In genomic region chr2:234496442-234496834, GRCh38 we compare ENCODE assay signal across 8 cellular contexts. TPM values are rescaled to one million over a fixed set of nuclear protein-coding genes. Genes with fewer than 3 reads are reported as not detected.
DNase-seq lines count a peak whose midpoint lies in the region; ATAC-seq and TF ChIP-seq lines count a peak whose summit lies in the region.

No MANE protein-coding gene starts in this region.

- peaks cover 13% of the 10 kb centered on the region for H3K27me3 ChIP-seq in left ventricle myocardium inferior (ENCODE audit: low read depth)

- H3K9me3 ChIP-seq in left ventricle myocardium inferior (replicated peaks) = no peaks in the 10 kb centered on the region

- in situ Hi-C loops in KBM-7 (cut with MboI; ENCODE audit: low pct_unique_long_range_greater_than_20kb, low sequenced_read_pairs) = no loop called here

- peak; percentile 6 for DNase-seq in NCI-H2171 treated with DMSO at 0.1 percent for 48 hours (lab: John Stamatoyannopoulos, UW)
- no peak for DNase-seq in NCI-H2171 (lab: John Stamatoyannopoulos, UW)
- peak; percentile 47 to 76 for DNase-seq in NCI-H526 (lab: John Stamatoyannopoulos, UW)
- DNase-seq in left ventricle myocardium inferior = no peak
- no peak for DNase-seq in skeletal muscle cell (ENCODE audit: low read depth)
- DNase-seq in KBM-7 = no peak

- H3K27ac Mint-ChIP-seq in activated naive CD4-positive, alpha-beta T cell treated with anti-CD3 and anti-CD28 coated beads, Interleukin-2, amount 50 U/mL, for 24 hours = peak overlapping the region; percentile 94

- peaks cover 3% of the 10 kb centered on the region for H3K36me3 Mint-ChIP-seq in activated naive CD4-positive, alpha-beta T cell treated with anti-CD3 and anti-CD28 coated beads, Interleukin-2, amount 50 U/mL, for 24 hours

- peak overlapping the region; percentile 73 for H3K4me3 ChIP-seq in left ventricle myocardium inferior
- peak overlapping the region; percentile 58 for H3K4me3 ChIP-seq in skeletal muscle cell (ENCODE audit: low read depth, low read length)

- no peaks in the 10 kb centered on the region for H3K36me3 ChIP-seq in left ventricle myocardium inferior

- H3K27ac ChIP-seq in left ventricle myocardium inferior (replicated peaks) = peak overlapping the region; percentile 70

- TF ChIP-seq CTCF in left ventricle myocardium inferior (IDR thresholded peaks at IDR 0.05; ENCODE audit: borderline replicate concordance) = no peak

- H3K4me1 Mint-ChIP-seq in activated naive CD4-positive, alpha-beta T cell treated with anti-CD3 and anti-CD28 coated beads, Interleukin-2, amount 50 U/mL, for 24 hours = peaks cover 54% of the 10 kb centered on the region

- H3K4me3 Mint-ChIP-seq in activated naive CD4-positive, alpha-beta T cell treated with anti-CD3 and anti-CD28 coated beads, Interleukin-2, amount 50 U/mL, for 24 hours = peak overlapping the region; percentile 94

- no peaks in the 10 kb centered on the region for H3K9me3 Mint-ChIP-seq in activated naive CD4-positive, alpha-beta T cell treated with anti-CD3 and anti-CD28 coated beads, Interleukin-2, amount 50 U/mL, for 24 hours

- intact Hi-C loops in left ventricle myocardium inferior (cut with micrococcal nuclease) = no loop called here

- peak; percentile 38 for ATAC-seq in HG02840 (IDR thresholded peaks at IDR 0.05; ENCODE audit: low FRiP score, unreplicated experiment)

- H3K27me3 Mint-ChIP-seq in activated naive CD4-positive, alpha-beta T cell treated with anti-CD3 and anti-CD28 coated beads, Interleukin-2, amount 50 U/mL, for 24 hours = no peaks in the 10 kb centered on the region

- peaks cover 35% of the 10 kb centered on the region for H3K4me1 ChIP-seq in left ventricle myocardium inferior

RNA-seq across cellular contexts. Expression of gene ARL4C, which starts 0.4 kb away (rescaled TPM):
- 2.7 TPM for total RNA-seq in left ventricle myocardium inferior

Comparison
In these comparisons a context has a peak if more than half of its experiments do, and no peak if none do; other contexts are left out.
1. DNase-seq: peak in NCI-H2171 treated with DMSO at 0.1 percent for 48 hours (single experiment) and NCI-H526 (2 of 2); none in NCI-H2171 (single experiment), left ventricle myocardium inferior (single experiment), skeletal muscle cell (single experiment) and KBM-7 (single experiment).